In genomic region chr5:62780888-62781287, GRCh38 we compare ENCODE assay signal across 17 cellular contexts.
DNase-seq lines count a peak whose midpoint lies in the region; ATAC-seq and TF ChIP-seq lines count a peak whose summit lies in the region.
"Had no signal": no experiment of that assay in that cellular context is flagged by ENCODE, and none has a peak within 500 bp of the region (broad histone marks: within the 10 kb centered on the region; RNA-seq: fewer than 3 reads in every experiment).

No MANE protein-coding gene starts in this region.

- ATAC-seq in HG03469 (IDR thresholded peaks at IDR 0.05; ENCODE audit: unreplicated experiment): no peak
- ATAC-seq: GM12878 had no signal

- peaks cover 2% of the 10 kb centered on the region for H3K27me3 Mint-ChIP-seq in neural progenitor cell (ENCODE audit: insufficient read depth, low read depth)
- H3K27me3 Mint-ChIP-seq: B cell had no signal

- no peak overlapping the region for H3K9ac ChIP-seq in neural progenitor cell
- H3K9ac ChIP-seq: GM23248 had no signal

- no peaks in the 10 kb centered on the region for H3K36me3 Mint-ChIP-seq in neural progenitor cell

- no peaks in the 10 kb centered on the region for H3K4me1 ChIP-seq in neural progenitor cell

- no peak overlapping the region for H3K4me3 Mint-ChIP-seq in neural progenitor cell
- H3K4me3 Mint-ChIP-seq: B cell had no signal

- no peak overlapping the region for H3K27ac ChIP-seq in neural progenitor cell
- H3K27ac ChIP-seq: 22Rv1, GM23248, PC-9 had no signal

- no peaks in the 10 kb centered on the region for H3K36me3 ChIP-seq in neural progenitor cell

- no peak overlapping the region for H3K27ac Mint-ChIP-seq in neural progenitor cell
- H3K27ac Mint-ChIP-seq: B cell had no signal

- DNase-seq in NCI-H748 (lab: John Stamatoyannopoulos, UW; ENCODE audit: unreplicated experiment) (peak; percentile 18), NCI-H748 treated with DMSO at 0.1 percent for 48 hours (lab: John Stamatoyannopoulos, UW) (no peak), HuH-7 (ENCODE audit: low spot score) (peak; percentile 32), foreskin melanocyte (peak; percentile 15), neural progenitor cell (ENCODE audit: low spot score) (peak; percentile 38), DMS 273 treated with DMSO at 0.1 percent for 48 hours (lab: John Stamatoyannopoulos, UW) (no peak)
- no peak for DNase-seq in activated T-cell treated with anti-CD3 and anti-CD28 coated beads, Interleukin-2, amount 50 U/mL, for 1 hour
- DNase-seq: COR-L47, GM23248, NCI-H1105, NCI-H1694 treated with DMSO at 0.1 percent for 48 hours, NCI-H510A, PC-9 had no signal

- no peak overlapping the region for H2AFZ ChIP-seq in neural progenitor cell (replicated peaks)
- H2AFZ ChIP-seq: GM23248, PC-9 had no signal

- H3K79me2 ChIP-seq in neural progenitor cell (ENCODE audit: low read depth): no peaks in the 10 kb centered on the region

- H3K9me3 ChIP-seq in neural progenitor cell (ENCODE audit: low read depth): no peaks in the 10 kb centered on the region

- H4K20me1 ChIP-seq in neural progenitor cell (ENCODE audit: low read depth): no peaks in the 10 kb centered on the region

- peaks cover 2% of the 10 kb centered on the region for H3K9me3 Mint-ChIP-seq in neural progenitor cell

- H3K4me2 ChIP-seq in neural progenitor cell: no peak overlapping the region
- H3K4me2 ChIP-seq: PC-9 had no signal

- TF ChIP-seq CTCF in neural progenitor cell (IDR thresholded peaks at IDR 0.05): peak; percentile 25

- no peaks in the 10 kb centered on the region for H3K4me1 Mint-ChIP-seq in neural progenitor cell

- H3K4me3 ChIP-seq in neural progenitor cell: no peak overlapping the region
- H3K4me3 ChIP-seq: GM12878, GM23248, PC-9 had no signal

- H3F3A ChIP-seq in neural progenitor cell (ENCODE audit: low read depth): no peaks in the 10 kb centered on the region

- no peaks in the 10 kb centered on the region for H3K27me3 ChIP-seq in neural progenitor cell

Comparison
In these comparisons a context has a peak if more than half of its experiments do, and no peak if none do; other contexts are left out.
1. DNase-seq: peak in NCI-H748 (single experiment), HuH-7 (single experiment), foreskin melanocyte (single experiment) and neural progenitor cell (single experiment); none in NCI-H748 treated with DMSO at 0.1 percent for 48 hours (single experiment), DMS 273 treated with DMSO at 0.1 percent for 48 hours (single experiment) and activated T-cell treated with anti-CD3 and anti-CD28 coated beads, Interleukin-2, amount 50 U/mL, for 1 hour (single experiment).